ENCODE assay signal across 20 cellular contexts in the genomic region with DNA sequence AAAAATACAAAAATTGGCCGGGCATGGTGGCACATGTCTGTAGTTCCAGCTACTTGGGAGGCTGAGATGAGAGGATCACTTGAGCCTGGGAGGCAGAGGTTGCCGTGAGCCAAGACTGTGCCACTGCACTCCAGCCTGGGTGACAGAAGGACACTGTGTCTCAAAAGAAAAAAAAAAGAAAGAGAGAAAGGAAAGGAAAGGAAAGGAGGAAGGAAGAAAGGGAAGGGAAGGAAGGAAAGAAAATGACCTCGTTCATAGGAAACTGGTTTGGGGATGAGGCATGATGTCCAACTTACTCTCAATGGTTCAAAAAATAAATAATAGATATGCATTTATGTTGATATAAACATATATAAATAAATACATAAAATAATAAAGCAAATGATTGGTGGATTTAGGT.
"Had no signal": no experiment of that assay in that cellular context is flagged by ENCODE, and none has a peak within 500 bp of the region (broad histone marks: within the 10 kb centered on the region; RNA-seq: fewer than 3 reads in every experiment).

No MANE protein-coding gene starts in this region.

- H3K9me3 Mint-ChIP-seq: activated CD4-positive, alpha-beta memory T cell treated with anti-CD3 and anti-CD28 coated beads for 36 hours; activated CD4-positive, alpha-beta T cell treated with anti-CD3 and anti-CD28 coated beads, Interleukin-2, amount 10 ng/mL, durations not matched to agents 7 days and 5 days; activated naive CD8-positive, alpha-beta T cell treated with anti-CD3 and anti-CD28 coated beads, Interleukin-2, amount 10 ng/mL, durations not matched to agents 7 days and 5 days had no signal

- FAIRE-seq: TTC549 had no signal

- DNase-seq: activated CD4-positive, alpha-beta T cell treated with anti-CD3 and anti-CD28 coated beads, Interleukin-2, amount 10 ng/mL, durations not matched to agents 7 days and 5 days; activated CD4-positive, CD25-positive, alpha-beta regulatory T cell; activated CD8-positive, alpha-beta memory T cell treated with anti-CD3 and anti-CD28 coated beads, Interleukin-2, amount 50 U/mL, for 48 hours; activated naive CD4-positive, alpha-beta T cell treated with anti-CD3 and anti-CD28 coated beads, Interleukin-2, amount 50 U/mL, for 16 hours; activated naive CD8-positive, alpha-beta T cell treated with anti-CD3 and anti-CD28 coated beads, Interleukin-2, amount 10 ng/mL, durations not matched to agents 7 days and 5 days; activated T-cell treated with anti-CD3 and anti-CD28 coated beads, Interleukin-2, amount 50 U/mL, for 1 hour; anterior cingulate cortex; cerebellar nuclear complex; NCI-H1092 treated with DMSO at 0.1 percent for 48 hours; NCI-H1417 treated with DMSO at 0.1 percent for 48 hours; NCI-H1694; NCI-H2029; NCI-H2107; NCI-H345; NCI-H510A; NK-92 treated with Interleukin-12 subunit alpha and Interleukin-12 subunit beta, amount 100 ng/mL, for 24 hours; T1000 had no signal

- H3K27me3 ChIP-seq: adrenal gland had no signal

- H3K9me3 ChIP-seq: adrenal gland had no signal

- H3K27ac Mint-ChIP-seq: activated CD4-positive, alpha-beta memory T cell treated with anti-CD3 and anti-CD28 coated beads for 36 hours; activated CD4-positive, alpha-beta T cell treated with anti-CD3 and anti-CD28 coated beads, Interleukin-2, amount 10 ng/mL, durations not matched to agents 7 days and 5 days; activated naive CD8-positive, alpha-beta T cell treated with anti-CD3 and anti-CD28 coated beads, Interleukin-2, amount 10 ng/mL, durations not matched to agents 7 days and 5 days had no signal

- H3K4me3 ChIP-seq: adrenal gland had no signal

- H3K36me3 ChIP-seq: adrenal gland had no signal

- H3K4me3 Mint-ChIP-seq: activated CD4-positive, alpha-beta memory T cell treated with anti-CD3 and anti-CD28 coated beads for 36 hours; activated CD4-positive, alpha-beta T cell treated with anti-CD3 and anti-CD28 coated beads, Interleukin-2, amount 10 ng/mL, durations not matched to agents 7 days and 5 days; activated naive CD8-positive, alpha-beta T cell treated with anti-CD3 and anti-CD28 coated beads, Interleukin-2, amount 10 ng/mL, durations not matched to agents 7 days and 5 days had no signal

- H3K36me3 Mint-ChIP-seq: activated CD4-positive, alpha-beta memory T cell treated with anti-CD3 and anti-CD28 coated beads for 36 hours; activated naive CD8-positive, alpha-beta T cell treated with anti-CD3 and anti-CD28 coated beads, Interleukin-2, amount 10 ng/mL, durations not matched to agents 7 days and 5 days had no signal

- H3K27ac ChIP-seq: adrenal gland had no signal
